ENCODE assay signal across 1 cellular context in the genomic region with DNA sequence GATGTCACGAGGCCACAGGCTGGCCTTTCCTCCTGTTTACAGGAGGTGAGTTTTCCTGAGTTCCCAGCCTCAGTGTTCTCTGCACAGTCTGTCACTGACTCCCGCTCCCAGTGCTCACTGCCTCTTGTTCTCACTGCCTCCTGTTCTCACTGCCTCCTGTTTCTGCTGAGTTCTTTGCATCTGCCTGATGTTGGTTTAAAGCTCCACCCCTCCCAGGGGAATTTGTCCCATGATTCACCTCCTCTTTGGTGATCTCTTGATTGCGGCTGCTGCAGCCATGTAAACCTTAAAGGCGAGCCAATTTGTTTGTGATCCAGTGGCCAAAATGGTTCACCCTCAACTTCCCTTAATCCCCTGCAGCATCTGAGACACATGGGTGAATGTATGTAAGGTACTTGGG.
TF ChIP-seq lines count a peak whose summit lies in the region.

No MANE protein-coding gene starts in this region.

TF ChIP-seq in GM12878, 131 proteins besides CTCF, POLR2A, EP300 and RAD21:
- TF ChIP-seq HDGF (IDR thresholded peaks at IDR 0.05) (0 out of 2 replicates have a peak, but pooled peaks have one; percentile 10), MEF2B (IDR thresholded peaks at IDR 0.05; ENCODE audit: partially characterized antibody, poor library complexity, severe bottlenecking) (peak; percentile 81), ZSCAN29 (IDR thresholded peaks at IDR 0.05) (no peak)
- TF ChIP-seq, protein P1, sequence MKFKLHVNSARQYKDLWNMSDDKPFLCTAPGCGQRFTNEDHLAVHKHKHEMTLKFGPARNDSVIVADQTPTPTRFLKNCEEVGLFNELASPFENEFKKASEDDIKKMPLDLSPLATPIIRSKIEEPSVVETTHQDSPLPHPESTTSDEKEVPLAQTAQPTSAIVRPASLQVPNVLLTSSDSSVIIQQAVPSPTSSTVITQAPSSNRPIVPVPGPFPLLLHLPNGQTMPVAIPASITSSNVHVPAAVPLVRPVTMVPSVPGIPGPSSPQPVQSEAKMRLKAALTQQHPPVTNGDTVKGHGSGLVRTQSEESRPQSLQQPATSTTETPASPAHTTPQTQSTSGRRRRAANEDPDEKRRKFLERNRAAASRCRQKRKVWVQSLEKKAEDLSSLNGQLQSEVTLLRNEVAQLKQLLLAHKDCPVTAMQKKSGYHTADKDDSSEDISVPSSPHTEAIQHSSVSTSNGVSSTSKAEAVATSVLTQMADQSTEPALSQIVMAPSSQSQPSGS (IDR thresholded peaks at IDR 0.05; ENCODE audit: low read length): no peak
- TF ChIP-seq, protein P2, sequence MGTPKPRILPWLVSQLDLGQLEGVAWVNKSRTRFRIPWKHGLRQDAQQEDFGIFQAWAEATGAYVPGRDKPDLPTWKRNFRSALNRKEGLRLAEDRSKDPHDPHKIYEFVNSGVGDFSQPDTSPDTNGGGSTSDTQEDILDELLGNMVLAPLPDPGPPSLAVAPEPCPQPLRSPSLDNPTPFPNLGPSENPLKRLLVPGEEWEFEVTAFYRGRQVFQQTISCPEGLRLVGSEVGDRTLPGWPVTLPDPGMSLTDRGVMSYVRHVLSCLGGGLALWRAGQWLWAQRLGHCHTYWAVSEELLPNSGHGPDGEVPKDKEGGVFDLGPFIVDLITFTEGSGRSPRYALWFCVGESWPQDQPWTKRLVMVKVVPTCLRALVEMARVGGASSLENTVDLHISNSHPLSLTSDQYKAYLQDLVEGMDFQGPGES (IDR thresholded peaks at IDR 0.05): no peak
